8 cellular contexts compared by ENCODE assay signal in genomic region chr1:111139956-111140679, GRCh38. TPM values are rescaled to one million over a fixed set of nuclear protein-coding genes. Genes with fewer than 3 reads are reported as not detected.
DNase-seq lines count a peak whose midpoint lies in the region; ATAC-seq lines count a peak whose summit lies in the region.

Gene CEPT1 (plus strand): TSS chr1:111140223. CDS start chr1:111147715, 7,492 bp downstream.
Gene DRAM2 (minus strand): TSS chr1:111140093. CDS start chr1:111131554, 8,539 bp downstream.

- peaks cover 83% of the 10 kb centered on the region for H3K36me3 Mint-ChIP-seq in dendritic cell treated with granulocyte-macrophage colony-stimulating factor and Interleukin-4, amounts not matched to agents 40 ng/mL and 50 ng/mL, for 4 days (ENCODE audit: low read depth)

- no peaks in the 10 kb centered on the region for H3K9me3 Mint-ChIP-seq in dendritic cell treated with granulocyte-macrophage colony-stimulating factor and Interleukin-4, amounts not matched to agents 40 ng/mL and 50 ng/mL, for 4 days

- peak within 1 kb of the TSS; percentile 79 to 98 (median 90) for H3K4me3 ChIP-seq in BLaER1 treated with 17β-estradiol and CSF1 and Interleukin-3, amounts not matched to agents 10 nM and 100 nM

- no peaks in the 10 kb centered on the region for H3K9me3 ChIP-seq in BLaER1 treated with 17β-estradiol and CSF1 and Interleukin-3, amounts not matched to agents 10 nM and 100 nM (replicated peaks in 1 of 11)

- peak within 1 kb of the TSS; percentile 86 to 97 (median 93) for H3K9ac ChIP-seq in BLaER1 treated with 17β-estradiol and CSF1 and Interleukin-3, amounts not matched to agents 10 nM and 100 nM

- H3K27ac ChIP-seq in BLaER1 treated with 17β-estradiol and CSF1 and Interleukin-3, amounts not matched to agents 10 nM and 100 nM = peak within 1 kb of the TSS; percentile 78 to 96 (median 91)

- H3K4me3 Mint-ChIP-seq in dendritic cell treated with granulocyte-macrophage colony-stimulating factor and Interleukin-4, amounts not matched to agents 40 ng/mL and 50 ng/mL, for 4 days = peak within 1 kb of the TSS; percentile 100

- H3K27me3 Mint-ChIP-seq in dendritic cell treated with granulocyte-macrophage colony-stimulating factor and Interleukin-4, amounts not matched to agents 40 ng/mL and 50 ng/mL, for 4 days = no peaks in the 10 kb centered on the region

- ATAC-seq in GM19351 (IDR thresholded peaks at IDR 0.05; ENCODE audit: unreplicated experiment) (peak; percentile 63), HG03520 (IDR thresholded peaks at IDR 0.05; ENCODE audit: unreplicated experiment) (peak; percentile 57), left lobe of liver (peak; percentile 89)

- H4K20me1 ChIP-seq in BLaER1 treated with 17β-estradiol and CSF1 and Interleukin-3, amounts not matched to agents 10 nM and 100 nM = peaks cover 8 to 47% (median 29%) of the 10 kb centered on the region in 11 experiments; a peak in 18 of 22 replicates

- H3K27ac Mint-ChIP-seq in dendritic cell treated with granulocyte-macrophage colony-stimulating factor and Interleukin-4, amounts not matched to agents 40 ng/mL and 50 ng/mL, for 4 days = peak within 1 kb of the TSS; percentile 95

- no peaks in the 10 kb centered on the region for H3K27me3 ChIP-seq in BLaER1 treated with 17β-estradiol and CSF1 and Interleukin-3, amounts not matched to agents 10 nM and 100 nM

- peaks cover 41% of the 10 kb centered on the region for H3K4me1 Mint-ChIP-seq in dendritic cell treated with granulocyte-macrophage colony-stimulating factor and Interleukin-4, amounts not matched to agents 40 ng/mL and 50 ng/mL, for 4 days (ENCODE audit: low read depth)

- DNase-seq in NCI-H526 treated with DMSO at 0.1 percent for 48 hours (lab: John Stamatoyannopoulos, UW) = peak; percentile 93
- DNase-seq in activated CD4-positive, alpha-beta T cell treated with anti-CD3 and anti-CD28 coated beads, Interleukin-2, amount 50 U/mL, for 1 hour = peak; percentile 93
- peak; percentile 97 for DNase-seq in left lobe of liver (ENCODE audit: low spot score)
- DNase-seq in stimulated activated CD4-positive, alpha-beta T cell treated with anti-CD3 and anti-CD28 coated beads, Interleukin-2, amount 100 ng/mL, for 24 hours = peak; percentile 93 to 96

- H3K4me1 ChIP-seq in BLaER1 treated with 17β-estradiol and CSF1 and Interleukin-3, amounts not matched to agents 10 nM and 100 nM = peaks cover 25 to 72% (median 33%) of the 10 kb centered on the region in 10 experiments

- peak within 1 kb of the TSS; percentile 81 to 98 (median 88) for H3K4me2 ChIP-seq in BLaER1 treated with 17β-estradiol and CSF1 and Interleukin-3, amounts not matched to agents 10 nM and 100 nM

- intact Hi-C loops in dendritic cell treated with granulocyte-macrophage colony-stimulating factor and Interleukin-4, amounts not matched to agents 40 ng/mL and 50 ng/mL, for 4 days (cut with micrococcal nuclease) = no loop called here

- peaks cover 16 to 54% (median 34%) of the 10 kb centered on the region in 11 experiments for H3K36me3 ChIP-seq in BLaER1 treated with 17β-estradiol and CSF1 and Interleukin-3, amounts not matched to agents 10 nM and 100 nM

RNA-seq across cellular contexts. Expression of gene CEPT1, which starts in this region (rescaled TPM):
- 26.6 TPM for total RNA-seq in left lobe of liver

RNA-seq across cellular contexts. Expression of gene DRAM2, which starts in this region (rescaled TPM):
- total RNA-seq in left lobe of liver = 15.0 TPM

Comparison
In these comparisons a context has a peak if more than half of its experiments do, and no peak if none do; other contexts are left out.
1. Peak in every context shown above with its lines: DNase-seq, ATAC-seq, H3K4me3 ChIP-seq and H3K27ac ChIP-seq.